Comparison of ENCODE assay signal across 8 cellular contexts in genomic region chrX:45806410-45807121, GRCh38.
DNase-seq lines count a peak whose midpoint lies in the region; ATAC-seq, FAIRE-seq and TF ChIP-seq lines count a peak whose summit lies in the region.

No MANE protein-coding gene starts in this region.

- H3K27ac ChIP-seq in heart left ventricle, result peak overlapping the region in 5 of 12 donors; percentile 10 to 74 (median 14)

- peaks cover 0 to 46% (median 0%) of the 10 kb centered on the region in 9 donors for H3K27me3 ChIP-seq in heart left ventricle

- no peak for TF ChIP-seq CTCF in heart left ventricle (IDR thresholded peaks at IDR 0.05)

- H3K4me3 ChIP-seq in heart left ventricle, result peak overlapping the region in 10 of 12 donors; percentile 5 to 52 (median 38)

- no peak for DNase-seq in heart left ventricle
- DNase-seq in Right ventricle myocardium superior, result no peak
- DNase-seq in activated T-cell treated with anti-CD3 and anti-CD28 coated beads, Interleukin-2, amount 50 U/mL, for 1 hour, result peak; percentile 36
- peak; percentile 64 for DNase-seq in foreskin melanocyte
- peak; percentile 14 to 38 for DNase-seq in stimulated activated CD8-positive, alpha-beta memory T cell treated with anti-CD3 and anti-CD28 coated beads, Interleukin-7, amount 100 ng/mL, for 48 hours (ENCODE audit: extremely low read depth in 1 of 2, low read depth in 1 of 2)
- no peak for DNase-seq in frontal cortex (ENCODE audit: low spot score in 2 of 2)
- DNase-seq in HT-29 (ENCODE audit: low spot score), result no peak

- no peak for FAIRE-seq in frontal cortex (lab: Jason Lieb, UNC)

- H3K9me3 ChIP-seq in heart left ventricle, result no peaks in the 10 kb centered on the region

- peak in 1 of 4 donors; percentile 28 for ATAC-seq in heart left ventricle
- ATAC-seq in Right ventricle myocardium superior (ENCODE audit: poor library complexity), result no peak
- ATAC-seq in HG03432 (IDR thresholded peaks at IDR 0.05; ENCODE audit: unreplicated experiment), result peak; percentile 84

- peaks cover 0 to 33% (median 0%) of the 10 kb centered on the region in 12 donors for H3K4me1 ChIP-seq in heart left ventricle

- intact Hi-C loops in heart left ventricle (cut with DNase I) (loop anchor here in 3 of 10 donors (10.0 kb wide), 1 partner anchor 568 kb away; no protein-coding TSS in a partner anchor), Right ventricle myocardium superior (cut with DNase I) (no loop called here)

- H3K36me3 ChIP-seq in heart left ventricle, result no peaks in the 10 kb centered on the region

- 17 to 46% (median 32%) methylated on average over 10 of the region's 10 CpGs for WGBS in heart left ventricle, 4 donors

- no peak for TF ChIP-seq POLR2A in heart left ventricle (IDR thresholded peaks at IDR 0.05)

Comparison
In these comparisons a context has a peak if more than half of its experiments do, and no peak if none do; other contexts are left out.
1. DNase-seq: peak in activated T-cell treated with anti-CD3 and anti-CD28 coated beads, Interleukin-2, amount 50 U/mL, for 1 hour (single experiment), foreskin melanocyte (single experiment) and stimulated activated CD8-positive, alpha-beta memory T cell treated with anti-CD3 and anti-CD28 coated beads, Interleukin-7, amount 100 ng/mL, for 48 hours (2 of 2); none in heart left ventricle (0 of 5), Right ventricle myocardium superior (single experiment), frontal cortex (0 of 2) and HT-29 (single experiment).